8 cellular contexts compared by ENCODE assay signal in the genomic region with DNA sequence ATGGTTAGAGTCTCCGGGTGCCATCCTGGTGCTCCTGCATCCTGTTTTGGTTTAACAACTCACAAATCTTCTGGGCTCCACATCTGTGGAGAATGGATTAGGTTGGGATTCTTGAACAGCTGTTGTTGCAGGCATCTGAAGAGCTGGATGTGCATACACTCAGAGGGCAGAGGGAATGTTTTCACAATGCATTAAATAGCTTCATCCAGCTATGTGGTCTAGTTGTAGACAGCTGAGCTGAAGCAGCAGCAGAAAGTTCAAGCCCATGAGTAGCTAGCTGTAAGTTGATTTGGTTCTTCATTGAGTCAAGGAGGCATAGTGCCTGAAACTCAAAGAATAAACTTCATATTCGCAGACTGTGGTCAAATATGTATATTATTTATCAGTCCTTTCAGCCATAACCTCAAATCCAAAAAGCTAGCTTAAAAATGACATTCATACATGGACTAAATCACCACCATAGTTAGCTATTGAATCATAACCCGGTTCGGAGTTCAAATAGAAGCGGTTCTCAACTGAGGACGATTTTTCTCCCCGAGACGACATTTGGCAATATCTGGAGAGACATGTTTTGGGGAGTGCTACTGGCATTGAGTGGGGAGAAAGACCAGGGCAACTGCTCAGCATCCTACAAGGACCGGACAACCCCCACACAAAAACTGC. TPM values are rescaled to one million over a fixed set of nuclear protein-coding genes. Genes with fewer than 3 reads are reported as not detected.
DNase-seq lines count a peak whose midpoint lies in the region; ATAC-seq and TF ChIP-seq lines count a peak whose summit lies in the region.

No MANE protein-coding gene starts in this region.

- no peak for DNase-seq in CD8-positive, alpha-beta T cell
- no peak for DNase-seq in MG63
- DNase-seq in neural progenitor cell (ENCODE audit: low spot score) = no peak
- no peak for DNase-seq in NCI-H1048 (lab: John Stamatoyannopoulos, UW)
- no peak for DNase-seq in stimulated activated naive CD4-positive, alpha-beta T cell treated with Interleukin-2 at 50 U/mL for 16 hours (lab: John Stamatoyannopoulos, UW)

- H3K36me3 ChIP-seq in CD8-positive, alpha-beta T cell (ENCODE audit: insufficient read depth, low read length) = no peaks in the 10 kb centered on the region
- peaks cover 14% of the 10 kb centered on the region for H3K36me3 ChIP-seq in MG63
- no peaks in the 10 kb centered on the region for H3K36me3 ChIP-seq in neural progenitor cell

- TF ChIP-seq CTCF in CD8-positive, alpha-beta T cell (IDR thresholded peaks at IDR 0.05) = no peak
- TF ChIP-seq CTCF in neural progenitor cell (IDR thresholded peaks at IDR 0.05) = no peak

- peaks cover 36% of the 10 kb centered on the region for H3K4me1 ChIP-seq in CD8-positive, alpha-beta T cell (ENCODE audit: insufficient read depth, low read length)
- H3K4me1 ChIP-seq in neural progenitor cell = peaks cover 12% of the 10 kb centered on the region

- H3K9me3 ChIP-seq in CD8-positive, alpha-beta T cell (ENCODE audit: low read length) = no peaks in the 10 kb centered on the region
- H3K9me3 ChIP-seq in MG63 = no peaks in the 10 kb centered on the region
- no peaks in the 10 kb centered on the region for H3K9me3 ChIP-seq in neural progenitor cell (ENCODE audit: low read depth)

- peaks cover 28% of the 10 kb centered on the region for H3K79me2 ChIP-seq in neural progenitor cell (ENCODE audit: low read depth)

- intact Hi-C loops in CD8-positive, alpha-beta T cell (cut with DNase I, micrococcal nuclease) = loop anchor here (5.0 to 10.0 kb wide), 9 partner anchors 96 to 1436 kb away; partner anchors contain the start of genes ALKBH2 (in 2 of the 2), TCHP (in 2 of the 2), UNG (in 2 of the 2) and ARPC3 (in 1 of the 2)

- peak overlapping the region; percentile 96 for H2AFZ ChIP-seq in neural progenitor cell (replicated peaks)

- H3K4me2 ChIP-seq in neural progenitor cell = peak overlapping the region; percentile 89

- CTCF ChIA-PET in CD8-positive, alpha-beta T cell (lab: Charles Lee) = interaction anchor here (0.7 to 1.5 kb wide), 3 partner anchors 14 to 193 kb away, joined by 3 to 6 read pairs (median 4); no protein-coding TSS in a partner anchor

- no peaks in the 10 kb centered on the region for H3K9me3 Mint-ChIP-seq in CD8-positive, alpha-beta T cell
- H3K9me3 Mint-ChIP-seq in neural progenitor cell = no peaks in the 10 kb centered on the region

- peaks cover 74% of the 10 kb centered on the region for H3K4me1 Mint-ChIP-seq in CD8-positive, alpha-beta T cell (ENCODE audit: low read depth)
- H3K4me1 Mint-ChIP-seq in neural progenitor cell = peaks cover 34% of the 10 kb centered on the region

- no peaks in the 10 kb centered on the region for H3K27me3 ChIP-seq in CD8-positive, alpha-beta T cell (ENCODE audit: insufficient read depth, low read length)
- no peaks in the 10 kb centered on the region for H3K27me3 ChIP-seq in MG63
- H3K27me3 ChIP-seq in neural progenitor cell = peaks cover 17% of the 10 kb centered on the region

- peaks cover 24% of the 10 kb centered on the region for H3K36me3 Mint-ChIP-seq in CD8-positive, alpha-beta T cell
- H3K36me3 Mint-ChIP-seq in neural progenitor cell = no peaks in the 10 kb centered on the region

- peak overlapping the region; percentile 93 for H3K4me3 Mint-ChIP-seq in CD8-positive, alpha-beta T cell
- H3K4me3 Mint-ChIP-seq in neural progenitor cell = peak overlapping the region; percentile 94

- ATAC-seq in CD8-positive, alpha-beta T cell = no peak
- ATAC-seq in GM18907 (IDR thresholded peaks at IDR 0.05; ENCODE audit: unreplicated experiment) (no peak), GM19023 (IDR thresholded peaks at IDR 0.05; ENCODE audit: unreplicated experiment) (no peak)

- peak overlapping the region; percentile 91 for H3K4me3 ChIP-seq in CD8-positive, alpha-beta T cell (ENCODE audit: low read depth, low read length)
- H3K4me3 ChIP-seq in MG63 (peak overlapping the region; percentile 85), neural progenitor cell (peak overlapping the region; percentile 66)

- H3K27me3 Mint-ChIP-seq in CD8-positive, alpha-beta T cell (ENCODE audit: low read depth) = no peaks in the 10 kb centered on the region
- H3K27me3 Mint-ChIP-seq in neural progenitor cell (ENCODE audit: insufficient read depth, low read depth) = peaks cover 10% of the 10 kb centered on the region

- POLR2A ChIA-PET in CD8-positive, alpha-beta T cell (lab: Charles Lee) = interaction anchor here (1.6 kb wide), 2 partner anchors 31 to 81 kb away, joined by 3 to 5 read pairs; no protein-coding TSS in a partner anchor

- peaks cover 14% of the 10 kb centered on the region for H3F3A ChIP-seq in neural progenitor cell (ENCODE audit: low read depth)

- H4K20me1 ChIP-seq in neural progenitor cell (ENCODE audit: low read depth) = peaks cover 13% of the 10 kb centered on the region

- peak overlapping the region; percentile 97 for H3K27ac Mint-ChIP-seq in CD8-positive, alpha-beta T cell
- H3K27ac Mint-ChIP-seq in neural progenitor cell = peak overlapping the region; percentile 100

- H3K9ac ChIP-seq in neural progenitor cell = no peak overlapping the region

- H3K27ac ChIP-seq in CD8-positive, alpha-beta T cell (ENCODE audit: low read depth, low read length) = peak overlapping the region; percentile 94
- H3K27ac ChIP-seq in cingulate gyrus (ENCODE audit: low read depth, low read length) = peak overlapping the region; percentile 90
- no peak overlapping the region for H3K27ac ChIP-seq in neural progenitor cell

RNA-seq across cellular contexts. Expression of gene ANKRD13A, which starts 0.9 kb away (rescaled TPM):
- total RNA-seq in CD8-positive, alpha-beta T cell = 10 to 100 TPM; 38.8 to 41.7 TPM
- total RNA-seq in MG63 (2014; rRNA removed; shearing (Covaris generic); ENCODE audit: low replicate concordance) = 75.0 and 96.8 TPM in 2 replicates
- 35.4 and 47.5 TPM in 2 replicates for total RNA-seq in neural progenitor cell (ENCODE audit: low replicate concordance)

RNA-seq across cellular contexts. Expression of gene GIT2, which starts 2.2 kb away (rescaled TPM):
- 10 to 100 TPM; 47.6 to 57.9 TPM for total RNA-seq in CD8-positive, alpha-beta T cell
- 14.5 and 20.7 TPM in 2 replicates for total RNA-seq in MG63 (2014; rRNA removed; shearing (Covaris generic); ENCODE audit: low replicate concordance)
- total RNA-seq in neural progenitor cell (ENCODE audit: low replicate concordance) = 23.9 and 28.5 TPM in 2 replicates

RNA-seq across cellular contexts. Expression of gene C12orf76, which starts 50.0 kb away (rescaled TPM):
- total RNA-seq in CD8-positive, alpha-beta T cell = 1 to 10 TPM; 8.7 to 9.6 TPM
- 0.47 and 8.3 TPM in 2 replicates for total RNA-seq in MG63 (2014; rRNA removed; shearing (Covaris generic); ENCODE audit: low replicate concordance)
- total RNA-seq in neural progenitor cell (ENCODE audit: low replicate concordance) = 39.8 and 48.8 TPM in 2 replicates
